In the genomic region with DNA sequence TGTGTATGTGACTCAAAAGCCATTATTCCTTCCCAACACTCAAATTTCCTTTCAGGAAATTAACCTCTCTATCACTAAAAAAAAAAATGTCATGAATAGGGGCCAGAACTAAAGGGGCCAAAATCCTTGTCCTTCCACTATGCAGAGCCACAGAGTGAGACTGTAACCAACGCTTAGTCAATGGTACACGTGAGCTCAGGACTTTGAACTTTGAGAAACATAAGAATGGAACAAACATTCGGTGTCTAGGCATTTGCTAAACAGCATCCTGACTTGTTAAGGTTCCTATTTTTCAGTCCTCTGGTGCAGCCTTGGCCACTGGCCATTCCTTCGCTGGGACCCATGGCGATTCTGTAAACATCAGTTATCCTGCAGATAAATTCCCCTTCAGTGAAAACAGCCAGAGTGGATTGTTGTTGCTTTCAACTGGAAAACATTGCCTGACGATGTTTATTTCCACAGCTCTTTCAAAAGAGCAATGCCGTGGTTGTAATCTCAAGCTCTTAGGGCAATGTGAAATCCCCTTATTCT, we compare ENCODE assay signal across 16 cellular contexts.
DNase-seq lines count a peak whose midpoint lies in the region; ATAC-seq and TF ChIP-seq lines count a peak whose summit lies in the region.
"Had no signal": no experiment of that assay in that cellular context is flagged by ENCODE, and none has a peak within 500 bp of the region (broad histone marks: within the 10 kb centered on the region; RNA-seq: fewer than 3 reads in every experiment).

No MANE protein-coding gene starts in this region.

- TF ChIP-seq EP300 in transverse colon (IDR thresholded peaks at IDR 0.05; ENCODE audit: low read depth): no peak

- no peak for TF ChIP-seq POLR2A in transverse colon (IDR thresholded peaks at IDR 0.05)

- in situ Hi-C loops in transverse colon (cut with MboI; ENCODE audit: low pct_ligation_motif_present in 1 of 4, low pct_unique_long_range_greater_than_20kb in 1 of 4, low sequenced_read_pairs in 3 of 4) (no loop called here), brain microvascular endothelial cell (cut with HindIII; ENCODE audit: low pct_ligation_motif_present, low sequenced_read_pairs) (no loop called here)

- intact Hi-C loops in transverse colon (cut with DNase I; ENCODE audit: low total_unique reads): no loop called here

- H3K4me3 ChIP-seq in fibroblast of villous mesenchyme (ENCODE audit: low read depth, low read length) (no peak overlapping the region), transverse colon (no peak overlapping the region), brain microvascular endothelial cell (ENCODE audit: low read depth, low read length) (no peak overlapping the region)
- H3K4me3 ChIP-seq: GM23338 had no signal

- H3K36me3 ChIP-seq in transverse colon (no peaks in the 10 kb centered on the region), brain microvascular endothelial cell (replicated peaks) (no peaks in the 10 kb centered on the region)

- TF ChIP-seq CTCF in fibroblast of villous mesenchyme (IDR thresholded peaks at IDR 0.05; ENCODE audit: insufficient read depth, low read depth, low read length) (no peak), transverse colon (IDR thresholded peaks at IDR 0.05) (no peak), brain microvascular endothelial cell (IDR thresholded peaks at IDR 0.05; ENCODE audit: low read depth, low read length, missing control alignments) (no peak)

- H3K27me3 ChIP-seq in transverse colon: no peaks in the 10 kb centered on the region
- no peaks in the 10 kb centered on the region for H3K27me3 ChIP-seq in brain microvascular endothelial cell (replicated peaks)

- WGBS in transverse colon (ENCODE audit: low coverage in 1 of 2), 2 donors: 36 to 44% methylated on average over 7 of the region's 7 CpGs

- peak; percentile 4 for DNase-seq in fibroblast of villous mesenchyme (ENCODE audit: low read depth)
- DNase-seq in left lobe of liver (ENCODE audit: low spot score): peak; percentile 45
- peak; percentile 8 for DNase-seq in pons (ENCODE audit: low spot score)
- peak; percentile 41 for DNase-seq in transverse colon
- DNase-seq in NCI-H1105 (lab: John Stamatoyannopoulos, UW): no peak
- no peak for DNase-seq in brain microvascular endothelial cell
- no peak for DNase-seq in cerebellar nuclear complex (lab: John Stamatoyannopoulos, UW)
- DNase-seq: CD4-positive, alpha-beta memory T cell; MV-4-11; NCI-H146; NCI-H2081 treated with DMSO at 0.1 percent for 48 hours; NCI-H2227 treated with DMSO at 0.1 percent for 48 hours; NCI-H524 treated with DMSO at 0.1 percent for 48 hours; OCI-M1; RPMI8226 had no signal

- peak overlapping the region in 3 of 4 donors; percentile 32 to 63 (median 49) for H3K27ac ChIP-seq in transverse colon
- H3K27ac ChIP-seq in brain microvascular endothelial cell: no peak overlapping the region

- ATAC-seq in left lobe of liver: peak; percentile 77
- ATAC-seq: GM23338 had no signal

- no peaks in the 10 kb centered on the region for H3K9me3 ChIP-seq in transverse colon

- peaks cover 0 to 21% (median 0%) of the 10 kb centered on the region in 4 donors for H3K4me1 ChIP-seq in transverse colon

Comparison
In these comparisons a context has a peak if more than half of its experiments do, and no peak if none do; other contexts are left out.
1. DNase-seq: peak in fibroblast of villous mesenchyme (single experiment), left lobe of liver (single experiment), pons (single experiment) and transverse colon (single experiment); none in NCI-H1105 (single experiment), brain microvascular endothelial cell (single experiment) and cerebellar nuclear complex (0 of 2).